In genomic region chr7:334618-335357, GRCh38 we compare ENCODE assay signal across 26 cellular contexts. TPM values are rescaled to one million over a fixed set of nuclear protein-coding genes. Genes with fewer than 3 reads are reported as not detected.
DNase-seq lines count a peak whose midpoint lies in the region; ATAC-seq and TF ChIP-seq lines count a peak whose summit lies in the region.
"Had no signal": no experiment of that assay in that cellular context is flagged by ENCODE, and none has a peak within 500 bp of the region (broad histone marks: within the 10 kb centered on the region; RNA-seq: fewer than 3 reads in every experiment).

No MANE protein-coding gene starts in this region.

- H3K9me3 Mint-ChIP-seq in activated CD4-positive, alpha-beta memory T cell treated with anti-CD3 and anti-CD28 coated beads for 36 hours: peaks cover 17% of the 10 kb centered on the region
- peaks cover 16% of the 10 kb centered on the region for H3K9me3 Mint-ChIP-seq in activated CD4-positive, alpha-beta memory T cell treated with anti-CD3 and anti-CD28 coated beads, Interleukin-2, amount 10 ng/mL, durations not matched to agents 7 days and 5 days
- no peaks in the 10 kb centered on the region for H3K9me3 Mint-ChIP-seq in CD4-positive, alpha-beta T cell
- peaks cover 9% of the 10 kb centered on the region for H3K9me3 Mint-ChIP-seq in activated naive CD8-positive, alpha-beta T cell treated with anti-CD3 and anti-CD28 coated beads, Interleukin-2, amount 50 U/mL, for 24 hours
- H3K9me3 Mint-ChIP-seq in nephron progenitor cell: no peaks in the 10 kb centered on the region

- H3K9me3 ChIP-seq in CD4-positive, alpha-beta T cell (ENCODE audit: control insufficient read depth, low read length): no peaks in the 10 kb centered on the region
- no peaks in the 10 kb centered on the region for H3K9me3 ChIP-seq in tibial artery
- H3K9me3 ChIP-seq: heart left ventricle, thyroid gland had no signal

- POLR2A ChIA-PET in activated CD4-positive, alpha-beta memory T cell treated with anti-CD3 and anti-CD28 coated beads for 36 hours (lab: Charles Lee): no interaction called here
- POLR2A ChIA-PET in activated CD4-positive, alpha-beta memory T cell treated with anti-CD3 and anti-CD28 coated beads, Interleukin-2, amount 10 ng/mL, durations not matched to agents 7 days and 5 days (lab: Charles Lee): no interaction called here
- POLR2A ChIA-PET in CD4-positive, alpha-beta T cell (lab: Charles Lee): no interaction called here

- H3K4me3 Mint-ChIP-seq in activated CD4-positive, alpha-beta memory T cell treated with anti-CD3 and anti-CD28 coated beads for 36 hours: peak overlapping the region; percentile 27
- H3K4me3 Mint-ChIP-seq in activated CD4-positive, alpha-beta memory T cell treated with anti-CD3 and anti-CD28 coated beads, Interleukin-2, amount 10 ng/mL, durations not matched to agents 7 days and 5 days: no peak overlapping the region
- peak overlapping the region; percentile 18 for H3K4me3 Mint-ChIP-seq in CD4-positive, alpha-beta T cell
- H3K4me3 Mint-ChIP-seq in activated naive CD8-positive, alpha-beta T cell treated with anti-CD3 and anti-CD28 coated beads, Interleukin-2, amount 50 U/mL, for 24 hours: no peak overlapping the region
- peak overlapping the region; percentile 21 for H3K4me3 Mint-ChIP-seq in nephron progenitor cell
- H3K4me3 Mint-ChIP-seq: activated CD4-positive, alpha-beta T cell treated with anti-CD3 and anti-CD28 coated beads for 36 hours; activated CD8-positive, alpha-beta memory T cell treated with anti-CD3 and anti-CD28 coated beads, Interleukin-2, amount 10 ng/mL, durations not matched to agents 7 days and 5 days; dendritic cell treated with granulocyte-macrophage colony-stimulating factor and Interleukin-4, amounts not matched to agents 40 ng/mL and 50 ng/mL, for 4 days; stimulated activated memory B cell treated with anti-CD40 and anti-IgM and Interleukin-4, amounts not matched to agents 10 μg/mL and 1 μg/mL and 100 μg/mL, for 72 hours had no signal

- H3K4me1 Mint-ChIP-seq in activated CD4-positive, alpha-beta memory T cell treated with anti-CD3 and anti-CD28 coated beads for 36 hours (ENCODE audit: low read depth): peaks cover 5% of the 10 kb centered on the region
- peaks cover 6% of the 10 kb centered on the region for H3K4me1 Mint-ChIP-seq in activated CD4-positive, alpha-beta memory T cell treated with anti-CD3 and anti-CD28 coated beads, Interleukin-2, amount 10 ng/mL, durations not matched to agents 7 days and 5 days
- peaks cover 17% of the 10 kb centered on the region for H3K4me1 Mint-ChIP-seq in CD4-positive, alpha-beta T cell (ENCODE audit: low read depth)
- peaks cover 3% of the 10 kb centered on the region for H3K4me1 Mint-ChIP-seq in activated naive CD8-positive, alpha-beta T cell treated with anti-CD3 and anti-CD28 coated beads, Interleukin-2, amount 50 U/mL, for 24 hours
- peaks cover 49% of the 10 kb centered on the region for H3K4me1 Mint-ChIP-seq in nephron progenitor cell
- H3K4me1 Mint-ChIP-seq: activated CD8-positive, alpha-beta memory T cell treated with anti-CD3 and anti-CD28 coated beads, Interleukin-2, amount 10 ng/mL, durations not matched to agents 7 days and 5 days had no signal

- no peaks in the 10 kb centered on the region for H3K27me3 ChIP-seq in CD4-positive, alpha-beta T cell (ENCODE audit: control insufficient read depth, insufficient read depth, low read length)
- no peaks in the 10 kb centered on the region for H3K27me3 ChIP-seq in tibial artery
- H3K27me3 ChIP-seq: cardiac muscle cell, thyroid gland had no signal

- H3K27ac ChIP-seq in CD4-positive, alpha-beta T cell (ENCODE audit: low read depth, low read length): no peak overlapping the region
- H3K27ac ChIP-seq in tibial artery: no peak overlapping the region
- H3K27ac ChIP-seq: cardiac muscle cell, GM23248, heart left ventricle, skin epidermis, thyroid gland had no signal

- intact Hi-C loops in activated CD4-positive, alpha-beta memory T cell treated with anti-CD3 and anti-CD28 coated beads for 36 hours (cut with micrococcal nuclease): loop anchor here (5.0 kb wide), 1 partner anchor 303 kb away; no protein-coding TSS in a partner anchor
- intact Hi-C loops in CD4-positive, alpha-beta T cell (cut with DNase I, micrococcal nuclease): loop anchor here in 1 of 2 experiments (5.0 kb wide), 3 partner anchors 173 to 398 kb away; no protein-coding TSS in a partner anchor
- intact Hi-C loops in tibial artery (cut with DNase I; ENCODE audit: low total_unique reads): loop anchor here (5.0 to 10.0 kb wide), 3 partner anchors 150 to 303 kb away; partner anchors contain the start of gene PDGFA

- CTCF ChIA-PET in activated CD4-positive, alpha-beta memory T cell treated with anti-CD3 and anti-CD28 coated beads for 36 hours (lab: Charles Lee): no interaction called here
- CTCF ChIA-PET in activated CD4-positive, alpha-beta memory T cell treated with anti-CD3 and anti-CD28 coated beads, Interleukin-2, amount 10 ng/mL, durations not matched to agents 7 days and 5 days (lab: Charles Lee): no interaction called here
- CTCF ChIA-PET in CD4-positive, alpha-beta T cell (lab: Charles Lee): no interaction called here

- H3K27ac Mint-ChIP-seq in activated CD4-positive, alpha-beta memory T cell treated with anti-CD3 and anti-CD28 coated beads for 36 hours: peak overlapping the region; percentile 5
- no peak overlapping the region for H3K27ac Mint-ChIP-seq in activated CD4-positive, alpha-beta memory T cell treated with anti-CD3 and anti-CD28 coated beads, Interleukin-2, amount 10 ng/mL, durations not matched to agents 7 days and 5 days
- H3K27ac Mint-ChIP-seq in CD4-positive, alpha-beta T cell: no peak overlapping the region
- H3K27ac Mint-ChIP-seq in activated naive CD8-positive, alpha-beta T cell treated with anti-CD3 and anti-CD28 coated beads, Interleukin-2, amount 50 U/mL, for 24 hours: peak overlapping the region; percentile 59
- no peak overlapping the region for H3K27ac Mint-ChIP-seq in nephron progenitor cell
- H3K27ac Mint-ChIP-seq: activated CD4-positive, alpha-beta T cell treated with anti-CD3 and anti-CD28 coated beads for 36 hours; activated CD8-positive, alpha-beta memory T cell treated with anti-CD3 and anti-CD28 coated beads, Interleukin-2, amount 10 ng/mL, durations not matched to agents 7 days and 5 days; activated T-helper 2 cell treated with anti-CD3 and anti-CD28 coated beads, Interferon-gamma antibody, Interleukin-2, Interleukin-4, amounts not matched to agents 10 μg/mL and 5 μg/mL and 100 μg/mL, durations not matched to agents 14 hours and 24 hours and 36 hours; dendritic cell treated with granulocyte-macrophage colony-stimulating factor and Interleukin-4, amounts not matched to agents 40 ng/mL and 50 ng/mL, for 4 days; stimulated activated memory B cell treated with anti-CD40 and anti-IgM and Interleukin-4, amounts not matched to agents 10 μg/mL and 1 μg/mL and 100 μg/mL, for 72 hours had no signal

- no peak for DNase-seq in activated CD4-positive, alpha-beta memory T cell treated with anti-CD3 and anti-CD28 coated beads for 36 hours
- DNase-seq in activated CD4-positive, alpha-beta memory T cell treated with anti-CD3 and anti-CD28 coated beads, Interleukin-2, amount 10 ng/mL, durations not matched to agents 7 days and 5 days: no peak
- no peak for DNase-seq in CD4-positive, alpha-beta T cell
- DNase-seq in activated naive CD8-positive, alpha-beta T cell treated with anti-CD3 and anti-CD28 coated beads, Interleukin-2, amount 50 U/mL, for 24 hours: no peak
- no peak for DNase-seq in nephron progenitor cell
- DNase-seq in NCI-H345 treated with DMSO at 0.1 percent for 48 hours (lab: John Stamatoyannopoulos, UW; ENCODE audit: unreplicated experiment): no peak
- DNase-seq in GM10266 (ENCODE audit: extremely low spot score): no peak
- DNase-seq in tibial artery: no peak
- DNase-seq: activated CD4-positive, alpha-beta T cell treated with anti-CD3 and anti-CD28 coated beads for 36 hours; activated CD8-positive, alpha-beta memory T cell treated with anti-CD3 and anti-CD28 coated beads, Interleukin-2, amount 10 ng/mL, durations not matched to agents 7 days and 5 days; AML-193; GM23248; mesendoderm; NCI-H1092; NCI-H187 treated with DMSO at 0.1 percent for 48 hours; NCI-H748 treated with DMSO at 0.1 percent for 48 hours; stimulated activated CD4-positive, alpha-beta T cell treated with anti-CD3 and anti-CD28 coated beads, Interleukin-2, amount 100 ng/mL, for 24 hours; thyroid gland had no signal

- H3K36me3 Mint-ChIP-seq in activated CD4-positive, alpha-beta memory T cell treated with anti-CD3 and anti-CD28 coated beads for 36 hours: no peaks in the 10 kb centered on the region
- peaks cover 7% of the 10 kb centered on the region for H3K36me3 Mint-ChIP-seq in activated CD4-positive, alpha-beta memory T cell treated with anti-CD3 and anti-CD28 coated beads, Interleukin-2, amount 10 ng/mL, durations not matched to agents 7 days and 5 days (ENCODE audit: low read depth)
- no peaks in the 10 kb centered on the region for H3K36me3 Mint-ChIP-seq in CD4-positive, alpha-beta T cell (ENCODE audit: low read depth)
- no peaks in the 10 kb centered on the region for H3K36me3 Mint-ChIP-seq in activated naive CD8-positive, alpha-beta T cell treated with anti-CD3 and anti-CD28 coated beads, Interleukin-2, amount 50 U/mL, for 24 hours (ENCODE audit: low read depth)
- no peaks in the 10 kb centered on the region for H3K36me3 Mint-ChIP-seq in nephron progenitor cell (ENCODE audit: low read depth)
- H3K36me3 Mint-ChIP-seq: activated CD8-positive, alpha-beta memory T cell treated with anti-CD3 and anti-CD28 coated beads, Interleukin-2, amount 10 ng/mL, durations not matched to agents 7 days and 5 days; stimulated activated memory B cell treated with anti-CD40 and anti-IgM and Interleukin-4, amounts not matched to agents 10 μg/mL and 1 μg/mL and 100 μg/mL, for 72 hours had no signal

- H3K36me3 ChIP-seq in tibial artery: no peaks in the 10 kb centered on the region
- H3K36me3 ChIP-seq: cardiac muscle cell, heart left ventricle, thyroid gland had no signal

- no peaks in the 10 kb centered on the region for H3K27me3 Mint-ChIP-seq in activated CD4-positive, alpha-beta memory T cell treated with anti-CD3 and anti-CD28 coated beads for 36 hours
- peaks cover 5% of the 10 kb centered on the region for H3K27me3 Mint-ChIP-seq in activated CD4-positive, alpha-beta memory T cell treated with anti-CD3 and anti-CD28 coated beads, Interleukin-2, amount 10 ng/mL, durations not matched to agents 7 days and 5 days
- H3K27me3 Mint-ChIP-seq in CD4-positive, alpha-beta T cell: no peaks in the 10 kb centered on the region
- peaks cover 1% of the 10 kb centered on the region for H3K27me3 Mint-ChIP-seq in activated naive CD8-positive, alpha-beta T cell treated with anti-CD3 and anti-CD28 coated beads, Interleukin-2, amount 50 U/mL, for 24 hours
- peaks cover 21% of the 10 kb centered on the region for H3K27me3 Mint-ChIP-seq in nephron progenitor cell (ENCODE audit: low read depth, poor library complexity)
- H3K27me3 Mint-ChIP-seq: activated CD4-positive, alpha-beta T cell treated with anti-CD3 and anti-CD28 coated beads for 36 hours; activated CD8-positive, alpha-beta memory T cell treated with anti-CD3 and anti-CD28 coated beads, Interleukin-2, amount 10 ng/mL, durations not matched to agents 7 days and 5 days had no signal

- no peak for ATAC-seq in CD4-positive, alpha-beta T cell (ENCODE audit: poor library complexity)
- ATAC-seq in activated naive CD8-positive, alpha-beta T cell treated with anti-CD3 and anti-CD28 coated beads, Interleukin-2, amount 50 U/mL, for 24 hours: no peak
- ATAC-seq: activated CD4-positive, alpha-beta T cell treated with anti-CD3 and anti-CD28 coated beads for 36 hours; activated CD8-positive, alpha-beta memory T cell treated with anti-CD3 and anti-CD28 coated beads, Interleukin-2, amount 10 ng/mL, durations not matched to agents 7 days and 5 days; heart left ventricle; stimulated activated memory B cell treated with anti-CD40 and anti-IgM and Interleukin-4, amounts not matched to agents 10 μg/mL and 1 μg/mL and 100 μg/mL, for 72 hours had no signal

- no peak overlapping the region for H3K4me3 ChIP-seq in tibial artery
- H3K4me3 ChIP-seq: cardiac muscle cell, GM23248, heart left ventricle, skin epidermis, thyroid gland had no signal

- H3K4me1 ChIP-seq in tibial artery: peaks cover 8 to 18% (median 13%) of the 10 kb centered on the region in 4 donors

- TF ChIP-seq CTCF in CD4-positive, alpha-beta T cell (IDR thresholded peaks at IDR 0.05): no peak
- TF ChIP-seq CTCF in nephron progenitor cell (IDR thresholded peaks at IDR 0.05) (no peak), GM10266 (IDR thresholded peaks at IDR 0.05; ENCODE audit: control insufficient read depth, insufficient read depth, low read depth, missing control alignments) (no peak), tibial artery (IDR thresholded peaks at IDR 0.05) (no peak)

RNA-seq across cellular contexts. Expression of gene FOXL3, which starts 44.8 kb away (rescaled TPM):
- total RNA-seq in activated CD4-positive, alpha-beta memory T cell treated with anti-CD3 and anti-CD28 coated beads for 36 hours: not detected
- total RNA-seq in activated CD4-positive, alpha-beta memory T cell treated with anti-CD3 and anti-CD28 coated beads, Interleukin-2, amount 10 ng/mL, durations not matched to agents 7 days and 5 days: not detected
- total RNA-seq in CD4-positive, alpha-beta T cell: not detected
- total RNA-seq: A172; activated CD4-positive, alpha-beta T cell treated with anti-CD3 and anti-CD28 coated beads for 36 hours; activated CD8-positive, alpha-beta memory T cell treated with anti-CD3 and anti-CD28 coated beads, Interleukin-2, amount 10 ng/mL, durations not matched to agents 7 days and 5 days; activated T-helper 2 cell treated with anti-CD3 and anti-CD28 coated beads, Interferon-gamma antibody, Interleukin-2, Interleukin-4, amounts not matched to agents 10 μg/mL and 5 μg/mL and 100 μg/mL, durations not matched to agents 14 hours and 24 hours and 36 hours; cardiac muscle cell; Daoy; GM23248; heart left ventricle; thyroid gland had no signal

Comparison
In these comparisons a context has a peak if more than half of its experiments do, and no peak if none do; other contexts are left out.
1. H3K27ac Mint-ChIP-seq: peak in activated CD4-positive, alpha-beta memory T cell treated with anti-CD3 and anti-CD28 coated beads for 36 hours (single experiment) and activated naive CD8-positive, alpha-beta T cell treated with anti-CD3 and anti-CD28 coated beads, Interleukin-2, amount 50 U/mL, for 24 hours (single experiment); none in activated CD4-positive, alpha-beta memory T cell treated with anti-CD3 and anti-CD28 coated beads, Interleukin-2, amount 10 ng/mL, durations not matched to agents 7 days and 5 days (single experiment), CD4-positive, alpha-beta T cell (single experiment) and nephron progenitor cell (single experiment).
2. H3K4me3 Mint-ChIP-seq: peak in activated CD4-positive, alpha-beta memory T cell treated with anti-CD3 and anti-CD28 coated beads for 36 hours (single experiment), CD4-positive, alpha-beta T cell (single experiment) and nephron progenitor cell (single experiment); none in activated CD4-positive, alpha-beta memory T cell treated with anti-CD3 and anti-CD28 coated beads, Interleukin-2, amount 10 ng/mL, durations not matched to agents 7 days and 5 days (single experiment) and activated naive CD8-positive, alpha-beta T cell treated with anti-CD3 and anti-CD28 coated beads, Interleukin-2, amount 50 U/mL, for 24 hours (single experiment).